Comparison of ENCODE assay signal across 31 cellular contexts in genomic region chr11:44208976-44209603, GRCh38.
DNase-seq lines count a peak whose midpoint lies in the region; ATAC-seq, FAIRE-seq and TF ChIP-seq lines count a peak whose summit lies in the region.
"Had no signal": no experiment of that assay in that cellular context is flagged by ENCODE, and none has a peak within 500 bp of the region (broad histone marks: within the 10 kb centered on the region; RNA-seq: fewer than 3 reads in every experiment).

No MANE protein-coding gene starts in this region.

- no peak for TF ChIP-seq POLR2A in GM12891 (IDR thresholded peaks at IDR 0.05; ENCODE audit: low read depth, low read length)

- peaks cover 40% of the 10 kb centered on the region for H3K36me3 Mint-ChIP-seq in osteocyte (ENCODE audit: unreplicated experiment)

- peak overlapping the region; percentile 36 for H3K27ac ChIP-seq in brain microvascular endothelial cell
- H3K27ac ChIP-seq: 22Rv1, HL-60, KMS-11, tibial nerve had no signal

- H3K9me3 Mint-ChIP-seq in osteocyte (ENCODE audit: unreplicated experiment): peaks cover 21% of the 10 kb centered on the region

- FAIRE-seq in GM12891 (lab: Jason Lieb, UNC): no peak
- FAIRE-seq: kidney had no signal

- H3K27ac Mint-ChIP-seq in osteocyte (ENCODE audit: unreplicated experiment): peak overlapping the region; percentile 48
- H3K27ac Mint-ChIP-seq: activated CD8-positive, alpha-beta T cell treated with anti-CD3 and anti-CD28 coated beads, Interleukin-2, amount 10 ng/mL, durations not matched to agents 7 days and 5 days; activated naive CD4-positive, alpha-beta T cell treated with anti-CD3 and anti-CD28 coated beads, Interleukin-2, amount 50 U/mL, for 72 hours; CD14-positive monocyte had no signal

- DNase-seq in DMS53 (lab: John Stamatoyannopoulos, UW): peak; percentile 5
- no peak for DNase-seq in DMS53 treated with DMSO at 0.1 percent for 48 hours (lab: John Stamatoyannopoulos, UW; ENCODE audit: unreplicated experiment)
- no peak for DNase-seq in HEK293T (ENCODE audit: extremely low spot score)
- DNase-seq in brain microvascular endothelial cell: no peak
- DNase-seq in osteocyte (ENCODE audit: extremely low spot score, unreplicated experiment): no peak
- no peak for DNase-seq in GM12891 (ENCODE audit: insufficient read length, low spot score)
- no peak for DNase-seq in activated gamma-delta T cell treated with Interleukin-2 at 50 U/mL for 16 hours
- DNase-seq: activated CD4-positive, CD25-positive, alpha-beta regulatory T cell treated with anti-CD3 and anti-CD28 coated beads, Interleukin-2, amount 50 U/mL, for 72 hours; activated CD8-positive, alpha-beta T cell treated with anti-CD3 and anti-CD28 coated beads, Interleukin-2, amount 10 ng/mL, durations not matched to agents 7 days and 5 days; anterior cingulate cortex; Caco-2; cortex of kidney; DMS79; effector memory CD4-positive, alpha-beta T cell; erythroblast; GOT3; head of caudate nucleus; kidney; NCI-H1417; NCI-H2081; SHP77 treated with DMSO at 0.1 percent for 48 hours; stimulated activated CD4-positive, alpha-beta T cell treated with anti-CD3 and anti-CD28 coated beads, Interleukin-4, amount 100 ng/mL, for 1 hour had no signal

- H3K4me3 ChIP-seq in brain microvascular endothelial cell (ENCODE audit: low read depth, low read length): no peak overlapping the region
- H3K4me3 ChIP-seq: tibial nerve had no signal

- in situ Hi-C loops in brain microvascular endothelial cell (cut with HindIII; ENCODE audit: low pct_ligation_motif_present, low sequenced_read_pairs): no loop called here

- no peaks in the 10 kb centered on the region for H3K27me3 ChIP-seq in brain microvascular endothelial cell (replicated peaks)
- H3K27me3 ChIP-seq: tibial nerve had no signal

- CTCF ChIA-PET in HEK293T (lab: Yijun Ruan, JAX): no interaction called here

- H3K27me3 Mint-ChIP-seq in osteocyte (ENCODE audit: unreplicated experiment): no peaks in the 10 kb centered on the region

- no peaks in the 10 kb centered on the region for H3K36me3 ChIP-seq in brain microvascular endothelial cell (replicated peaks)

- no peak overlapping the region for H3K4me3 Mint-ChIP-seq in osteocyte (ENCODE audit: unreplicated experiment)
- H3K4me3 Mint-ChIP-seq: activated CD8-positive, alpha-beta T cell treated with anti-CD3 and anti-CD28 coated beads, Interleukin-2, amount 10 ng/mL, durations not matched to agents 7 days and 5 days; CD14-positive monocyte had no signal

- POLR2A ChIA-PET in HEK293T (lab: Yijun Ruan, JAX): no interaction called here

- peaks cover 16% of the 10 kb centered on the region for H3K4me1 Mint-ChIP-seq in osteocyte (ENCODE audit: unreplicated experiment)
- H3K4me1 Mint-ChIP-seq: CD14-positive monocyte had no signal

- no peak for TF ChIP-seq CTCF in brain microvascular endothelial cell (IDR thresholded peaks at IDR 0.05; ENCODE audit: low read depth, low read length, missing control alignments)
- no peak for TF ChIP-seq CTCF in osteocyte (IDR thresholded peaks at IDR 0.05)

- no peak for ATAC-seq in GM18858 (IDR thresholded peaks at IDR 0.05; ENCODE audit: unreplicated experiment)
- ATAC-seq: activated CD8-positive, alpha-beta T cell treated with anti-CD3 and anti-CD28 coated beads, Interleukin-2, amount 10 ng/mL, durations not matched to agents 7 days and 5 days; Panc1; sciatic nerve had no signal

TF ChIP-seq in HEK293T, 16 proteins besides CTCF, POLR2A, EP300 and RAD21:
- no peak for TF ChIP-seq FOXK2 (IDR thresholded peaks at IDR 0.05)
- TF ChIP-seq, protein P1, sequence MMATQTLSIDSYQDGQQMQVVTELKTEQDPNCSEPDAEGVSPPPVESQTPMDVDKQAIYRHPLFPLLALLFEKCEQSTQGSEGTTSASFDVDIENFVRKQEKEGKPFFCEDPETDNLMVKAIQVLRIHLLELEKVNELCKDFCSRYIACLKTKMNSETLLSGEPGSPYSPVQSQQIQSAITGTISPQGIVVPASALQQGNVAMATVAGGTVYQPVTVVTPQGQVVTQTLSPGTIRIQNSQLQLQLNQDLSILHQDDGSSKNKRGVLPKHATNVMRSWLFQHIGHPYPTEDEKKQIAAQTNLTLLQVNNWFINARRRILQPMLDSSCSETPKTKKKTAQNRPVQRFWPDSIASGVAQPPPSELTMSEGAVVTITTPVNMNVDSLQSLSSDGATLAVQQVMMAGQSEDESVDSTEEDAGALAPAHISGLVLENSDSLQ (IDR thresholded peaks at IDR 0.05): peak; percentile 43

TF ChIP-seq in GM12891, 5 proteins besides CTCF, POLR2A, EP300 and RAD21:
- no peak for TF ChIP-seq TAF1 (IDR thresholded peaks at IDR 0.05; ENCODE audit: low read depth, low read length)
- TF ChIP-seq POU2F2 (IDR thresholded peaks at IDR 0.05; ENCODE audit: low read depth, low read length): no peak
- no peak for TF ChIP-seq SPI1 (IDR thresholded peaks at IDR 0.05; ENCODE audit: low read depth, low read length)
- TF ChIP-seq PAX5 (IDR thresholded peaks at IDR 0.05; ENCODE audit: insufficient read depth, low read length, severe bottlenecking): no peak
